In the genomic region with DNA sequence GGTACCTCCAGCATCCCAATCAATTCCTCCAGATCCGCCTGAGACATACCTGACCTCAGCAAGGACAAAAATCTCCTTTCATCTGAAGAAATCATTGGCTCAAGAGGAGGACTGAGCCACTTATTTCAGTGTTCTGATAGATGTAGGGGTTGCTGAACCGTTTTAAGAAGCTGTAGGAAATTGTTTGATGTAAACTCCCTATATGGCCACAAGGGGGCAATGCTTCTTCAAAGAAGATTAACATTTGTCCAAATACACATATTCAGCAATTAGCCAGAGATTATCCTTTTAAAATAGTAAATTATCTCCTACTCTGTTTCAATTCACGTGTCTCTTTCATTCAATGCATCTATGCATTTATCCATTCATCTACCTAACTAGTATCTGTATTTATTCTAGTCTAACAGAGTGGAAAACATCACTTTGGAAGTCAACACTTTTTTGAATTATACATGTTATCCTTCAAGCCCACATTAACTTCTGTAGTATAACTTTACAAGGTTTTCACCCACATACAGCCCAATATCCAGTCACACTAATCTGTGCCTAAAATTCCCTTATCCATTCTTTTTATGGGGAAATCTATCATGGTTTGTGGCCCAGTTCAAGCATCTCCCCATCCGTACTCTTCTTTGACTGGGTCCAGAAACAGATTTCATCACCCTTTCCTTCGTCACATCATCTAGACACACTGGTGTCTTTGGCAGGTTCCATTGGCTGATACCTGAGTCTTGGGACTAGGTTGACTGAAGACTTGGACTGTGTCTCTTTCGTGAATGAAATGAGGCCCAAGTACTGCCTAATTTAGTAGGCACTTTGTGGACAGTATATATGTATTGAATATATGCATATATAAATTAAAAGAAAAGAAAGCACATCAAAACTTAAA, we compare ENCODE assay signal across 8 cellular contexts.
DNase-seq lines count a peak whose midpoint lies in the region; ATAC-seq and TF ChIP-seq lines count a peak whose summit lies in the region.

No MANE protein-coding gene starts in this region.

- peaks cover 3% of the 10 kb centered on the region for H3K27me3 Mint-ChIP-seq in stimulated activated naive CD8-positive, alpha-beta T cell treated with anti-CD3 and anti-CD28 coated beads, Interleukin-15, Interleukin-2, amounts not matched to agents 100 ng/mL and 50 ng/mL, for 24 hours
- H3K27me3 Mint-ChIP-seq in T-helper 17 cell, result no peaks in the 10 kb centered on the region

- peak overlapping the region; percentile 68 for H3K27ac Mint-ChIP-seq in stimulated activated naive CD8-positive, alpha-beta T cell treated with anti-CD3 and anti-CD28 coated beads, Interleukin-15, Interleukin-2, amounts not matched to agents 100 ng/mL and 50 ng/mL, for 24 hours
- H3K27ac Mint-ChIP-seq in T-helper 17 cell, result peak overlapping the region; percentile 19

- no peaks in the 10 kb centered on the region for H3K9me3 Mint-ChIP-seq in stimulated activated naive CD8-positive, alpha-beta T cell treated with anti-CD3 and anti-CD28 coated beads, Interleukin-15, Interleukin-2, amounts not matched to agents 100 ng/mL and 50 ng/mL, for 24 hours

- peaks cover 23% of the 10 kb centered on the region for H3K4me1 Mint-ChIP-seq in stimulated activated naive CD8-positive, alpha-beta T cell treated with anti-CD3 and anti-CD28 coated beads, Interleukin-15, Interleukin-2, amounts not matched to agents 100 ng/mL and 50 ng/mL, for 24 hours (ENCODE audit: low read depth)
- peaks cover 4% of the 10 kb centered on the region for H3K4me1 Mint-ChIP-seq in T-helper 17 cell

- H3K9me3 ChIP-seq in T-helper 17 cell (ENCODE audit: control insufficient read depth, low read length, poor library complexity, severe bottlenecking), result no peaks in the 10 kb centered on the region

- peak overlapping the region; percentile 49 for H3K4me3 Mint-ChIP-seq in stimulated activated naive CD8-positive, alpha-beta T cell treated with anti-CD3 and anti-CD28 coated beads, Interleukin-15, Interleukin-2, amounts not matched to agents 100 ng/mL and 50 ng/mL, for 24 hours
- H3K4me3 Mint-ChIP-seq in T-helper 17 cell, result peak overlapping the region; percentile 58

- DNase-seq in stimulated activated naive CD8-positive, alpha-beta T cell treated with anti-CD3 and anti-CD28 coated beads, Interleukin-15, Interleukin-2, amounts not matched to agents 100 U/mL and 50 U/mL, for 24 hours, result no peak
- DNase-seq in T-helper 17 cell (no peak), fibroblast of gingiva (ENCODE audit: low read depth) (peak; percentile 14), non-pigmented ciliary epithelial cell (ENCODE audit: low read depth) (peak; percentile 28)
- DNase-seq in stimulated activated CD4-positive, alpha-beta T cell treated with anti-CD3 and anti-CD28 coated beads, Interleukin-2, amount 100 ng/mL, for 24 hours, result no peak

- TF ChIP-seq CTCF in LNCAP (IDR thresholded peaks at IDR 0.05), result peak; percentile 79

- no peaks in the 10 kb centered on the region for H3K36me3 Mint-ChIP-seq in stimulated activated naive CD8-positive, alpha-beta T cell treated with anti-CD3 and anti-CD28 coated beads, Interleukin-15, Interleukin-2, amounts not matched to agents 100 ng/mL and 50 ng/mL, for 24 hours (ENCODE audit: low read depth)
- no peaks in the 10 kb centered on the region for H3K36me3 Mint-ChIP-seq in T-helper 17 cell (ENCODE audit: low read depth)

- ATAC-seq in stimulated activated naive CD8-positive, alpha-beta T cell treated with anti-CD3 and anti-CD28 coated beads, Interleukin-15, Interleukin-2, amounts not matched to agents 100 U/mL and 50 U/mL, for 24 hours, result no peak
- ATAC-seq in T-helper 17 cell (peak; percentile 50), HG03108 (IDR thresholded peaks at IDR 0.05; ENCODE audit: unreplicated experiment) (no peak)

Comparison
In these comparisons a context has a peak if more than half of its experiments do, and no peak if none do; other contexts are left out.
1. DNase-seq: peak in fibroblast of gingiva (single experiment) and non-pigmented ciliary epithelial cell (single experiment); none in stimulated activated naive CD8-positive, alpha-beta T cell treated with anti-CD3 and anti-CD28 coated beads, Interleukin-15, Interleukin-2, amounts not matched to agents 100 U/mL and 50 U/mL, for 24 hours (single experiment), T-helper 17 cell (0 of 3) and stimulated activated CD4-positive, alpha-beta T cell treated with anti-CD3 and anti-CD28 coated beads, Interleukin-2, amount 100 ng/mL, for 24 hours (0 of 2).